In genomic region chr15:74172751-74173544, GRCh38 we compare ENCODE assay signal across 1 cellular context.
TF ChIP-seq lines count a peak whose summit lies in the region.

No MANE protein-coding gene starts in this region.

TF ChIP-seq in HEK293, 187 proteins besides CTCF, POLR2A, EP300 and RAD21 (continued from another document):
- TF ChIP-seq REST (tag by site-specific recombination; IDR thresholded peaks at IDR 0.05) (no peak), ZNF785 (tag by site-specific recombination; IDR thresholded peaks at IDR 0.05) (0 out of 2 replicates have a peak, but pooled peaks have one; percentile 47), ZNF792 (tag by site-specific recombination; IDR thresholded peaks at IDR 0.05) (no peak), ZNF423 (tag by site-specific recombination; IDR thresholded peaks at IDR 0.05) (no peak), ZNF513 (tag by site-specific recombination; IDR thresholded peaks at IDR 0.05) (no peak), ZNF776 (tag by site-specific recombination; IDR thresholded peaks at IDR 0.05; ENCODE audit: borderline replicate concordance) (0 out of 2 replicates have a peak, but pooled peaks have one; percentile 43), ZNF768 (tag by site-specific recombination; IDR thresholded peaks at IDR 0.05) (no peak), ZBTB10 (tag by site-specific recombination; IDR thresholded peaks at IDR 0.05) (no peak), ZNF610 (tag by site-specific recombination; IDR thresholded peaks at IDR 0.05; ENCODE audit: borderline replicate concordance) (no peak), SP2 (tag by site-specific recombination; IDR thresholded peaks at IDR 0.05) (no peak), ZNF596 (tag by site-specific recombination; IDR thresholded peaks at IDR 0.05) (no peak), GLI4 (tag by site-specific recombination; IDR thresholded peaks at IDR 0.05) (peak; percentile 67; the same call in 1 of the 2 replicates), ZNF394 (tag by site-specific recombination; IDR thresholded peaks at IDR 0.05; ENCODE audit: borderline replicate concordance) (no peak), ZNF398 (tag by site-specific recombination; IDR thresholded peaks at IDR 0.05) (peak; percentile 40; the same call in 1 of the 2 replicates), ZNF548 (tag by site-specific recombination; IDR thresholded peaks at IDR 0.05) (no peak), ZFP69B (tag by site-specific recombination; IDR thresholded peaks at IDR 0.05) (peak; percentile 45; the same call in 1 of the 2 replicates), ZFHX2 (tag by site-specific recombination; conservative IDR thresholded peaks at IDR 0.05) (peak; percentile 80), EGR2 (tag by site-specific recombination; IDR thresholded peaks at IDR 0.05; ENCODE audit: low read depth) (peak; percentile 65), ZNF747 (tag by site-specific recombination; IDR thresholded peaks at IDR 0.05) (no peak), ZNF639 (tag by site-specific recombination; IDR thresholded peaks at IDR 0.05) (no peak), GFI1B (tag by site-specific recombination; IDR thresholded peaks at IDR 0.05) (no peak), OSR2 (tag by site-specific recombination; IDR thresholded peaks at IDR 0.05) (no peak), ZSCAN16 (tag by site-specific recombination; IDR thresholded peaks at IDR 0.05) (no peak), ZNF266 (tag by site-specific recombination; IDR thresholded peaks at IDR 0.05; ENCODE audit: low read depth) (no peak), ZNF214 (tag by site-specific recombination; IDR thresholded peaks at IDR 0.05; ENCODE audit: borderline replicate concordance) (no peak), REPIN1 (tag by site-specific recombination; IDR thresholded peaks at IDR 0.05; ENCODE audit: low read depth) (no peak), ZNF223 (tag by site-specific recombination; IDR thresholded peaks at IDR 0.05) (peak; percentile 42; the same call in 1 of the 2 replicates), ZNF18 (tag by site-specific recombination; IDR thresholded peaks at IDR 0.05) (peak; percentile 78), ZNF114 (tag by site-specific recombination; IDR thresholded peaks at IDR 0.05) (no peak), ZNF2 (tag by site-specific recombination; IDR thresholded peaks at IDR 0.05) (0 out of 2 replicates have a peak, but pooled peaks have one; percentile 31), ZNF292 (tag by site-specific recombination; IDR thresholded peaks at IDR 0.05; ENCODE audit: borderline replicate concordance, low read depth) (no peak), ZSCAN5A (tag by site-specific recombination; IDR thresholded peaks at IDR 0.05) (no peak), ZNF48 (tag by site-specific recombination; IDR thresholded peaks at IDR 0.05) (no peak), PBX3 (CRISPR knock-in tag; IDR thresholded peaks at IDR 0.05) (no peak)
